In the genomic region with DNA sequence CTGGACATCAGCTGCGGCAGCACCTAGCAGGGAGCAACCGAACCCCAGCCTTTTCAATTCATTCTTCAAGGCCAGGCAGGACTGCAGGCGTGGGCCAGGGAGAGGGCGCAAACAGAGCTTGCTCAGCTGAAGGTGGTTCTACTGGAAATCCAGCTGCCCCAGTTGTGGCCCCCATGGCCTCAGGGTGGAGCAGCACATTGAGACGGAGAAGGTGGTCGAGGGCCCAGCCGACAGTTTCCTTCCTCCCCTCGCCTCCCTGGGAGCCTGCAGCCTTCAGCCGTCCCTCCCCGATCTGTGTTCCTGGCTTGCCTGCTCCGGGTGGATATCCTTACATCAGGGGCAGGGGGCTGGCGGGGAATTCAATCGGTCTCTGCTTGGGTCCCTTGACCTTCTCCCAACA, we compare ENCODE assay signal across 15 cellular contexts.
"Had no signal": no experiment of that assay in that cellular context is flagged by ENCODE, and none has a peak within 500 bp of the region (broad histone marks: within the 10 kb centered on the region; RNA-seq: fewer than 3 reads in every experiment).

No MANE protein-coding gene starts in this region.

- H3K4me2 ChIP-seq: smooth muscle cell had no signal

- H3K27ac ChIP-seq: epithelial cell of prostate, esophagus muscularis mucosa, gastrocnemius medialis, ovary, tibial nerve had no signal

- H3K4me1 Mint-ChIP-seq: stimulated activated memory B cell treated with anti-CD40 and anti-IgM and Interleukin-4, amounts not matched to agents 10 μg/mL and 1 μg/mL and 100 μg/mL, for 72 hours had no signal

- H3K27me3 ChIP-seq: esophagus muscularis mucosa, gastrocnemius medialis, ovary, tibial nerve had no signal

- H3K4me3 Mint-ChIP-seq: naive thymus-derived CD8-positive, alpha-beta T cell; stimulated activated memory B cell treated with anti-CD40 and anti-IgM and Interleukin-4, amounts not matched to agents 10 μg/mL and 1 μg/mL and 100 μg/mL, for 72 hours; stimulated activated naive CD8-positive, alpha-beta T cell treated with anti-CD3 and anti-CD28 coated beads, Interleukin-15, Interleukin-2, amounts not matched to agents 100 ng/mL and 50 ng/mL, for 24 hours had no signal

- H3K9me3 ChIP-seq: esophagus muscularis mucosa, gastrocnemius medialis, mucosa of descending colon, ovary, tibial nerve had no signal

- ATAC-seq: gastrocnemius medialis; left lobe of liver; mucosa of descending colon; naive thymus-derived CD8-positive, alpha-beta T cell; right cardiac atrium; stimulated activated memory B cell treated with anti-CD40 and anti-IgM and Interleukin-4, amounts not matched to agents 10 μg/mL and 1 μg/mL and 100 μg/mL, for 72 hours had no signal

- H3K27ac Mint-ChIP-seq: stimulated activated memory B cell treated with anti-CD40 and anti-IgM and Interleukin-4, amounts not matched to agents 10 μg/mL and 1 μg/mL and 100 μg/mL, for 72 hours; stimulated activated naive CD8-positive, alpha-beta T cell treated with anti-CD3 and anti-CD28 coated beads, Interleukin-15, Interleukin-2, amounts not matched to agents 100 ng/mL and 50 ng/mL, for 24 hours had no signal

- H3K36me3 ChIP-seq: esophagus muscularis mucosa, gastrocnemius medialis, ovary, tibial nerve had no signal

- H3K36me3 Mint-ChIP-seq: naive thymus-derived CD8-positive, alpha-beta T cell; stimulated activated memory B cell treated with anti-CD40 and anti-IgM and Interleukin-4, amounts not matched to agents 10 μg/mL and 1 μg/mL and 100 μg/mL, for 72 hours had no signal

- DNase-seq: effector memory CD4-positive, alpha-beta T cell; gastrocnemius medialis; mammary epithelial cell; mucosa of descending colon; naive thymus-derived CD8-positive, alpha-beta T cell; ovary; right cardiac atrium; stimulated activated CD4-positive, alpha-beta T cell treated with anti-CD3 and anti-CD28 coated beads, Interleukin-4, amount 100 ng/mL, for 1 hour had no signal

- H3K9me3 Mint-ChIP-seq: naive thymus-derived CD8-positive, alpha-beta T cell; stimulated activated memory B cell treated with anti-CD40 and anti-IgM and Interleukin-4, amounts not matched to agents 10 μg/mL and 1 μg/mL and 100 μg/mL, for 72 hours; stimulated activated naive CD8-positive, alpha-beta T cell treated with anti-CD3 and anti-CD28 coated beads, Interleukin-15, Interleukin-2, amounts not matched to agents 100 ng/mL and 50 ng/mL, for 24 hours had no signal

- H3K4me1 ChIP-seq: esophagus muscularis mucosa, gastrocnemius medialis had no signal

- H3K4me3 ChIP-seq: esophagus muscularis mucosa, gastrocnemius medialis, mucosa of descending colon, ovary, smooth muscle cell, tibial nerve had no signal
